Comparison of ENCODE assay signal across 9 cellular contexts in genomic region chr6:42880871-42881270, GRCh38. TPM values are rescaled to one million over a fixed set of nuclear protein-coding genes. Genes with fewer than 3 reads are reported as not detected.
A peak's percentile ranks its signal among the peaks of the same experiment; 100 is the strongest.
DNase-seq lines count a peak whose midpoint lies in the region; ATAC-seq and TF ChIP-seq lines count a peak whose summit lies in the region.
"Not testable (repeated sequence)": the region's sequence is repeated elsewhere in the genome, so short reads cannot be mapped to it uniquely, and the experiment has no call there.
"Had no signal": no experiment of that assay in that cellular context is flagged by ENCODE, and none has a peak within 500 bp of the region (broad histone marks: within the 10 kb centered on the region; RNA-seq: fewer than 3 reads in every experiment).

No MANE protein-coding gene starts in this region.

- H3K27ac Mint-ChIP-seq in activated T-helper 17 cell treated with anti-CD3 and anti-CD28 coated beads, Interleukin-2, amount 50 U/mL, for 72 hours, result peak overlapping the region; percentile 98
- H3K27ac Mint-ChIP-seq in dendritic cell treated with granulocyte-macrophage colony-stimulating factor and Interleukin-4, amounts not matched to agents 40 ng/mL and 50 ng/mL, for 4 days, result peak overlapping the region; percentile 98
- peak overlapping the region; percentile 98 to 100 (median 100) for H3K27ac Mint-ChIP-seq in naive thymus-derived CD8-positive, alpha-beta T cell
- peak overlapping the region; percentile 99 for H3K27ac Mint-ChIP-seq in stimulated activated effector memory CD8-positive, alpha-beta T cell treated with anti-CD3 and anti-CD28 coated beads, Interleukin-12 subunit alpha, Interleukin-12 subunit beta, amount 100 ng/mL, for 72 hours

- H3K36me3 ChIP-seq in BE2C (peaks cover 53% of the 10 kb centered on the region), right atrium auricular region (peaks cover 40% of the 10 kb centered on the region)

- not testable (repeated sequence) for ATAC-seq in activated T-helper 17 cell treated with anti-CD3 and anti-CD28 coated beads, Interleukin-2, amount 50 U/mL, for 72 hours (replicated peaks); naive thymus-derived CD8-positive, alpha-beta T cell; stimulated activated effector memory CD8-positive, alpha-beta T cell treated with anti-CD3 and anti-CD28 coated beads, Interleukin-12 subunit alpha, Interleukin-12 subunit beta, amount 100 ng/mL, for 72 hours

- not testable (repeated sequence) for H3K27me3 ChIP-seq in BE2C, right atrium auricular region

- not testable (repeated sequence) for H3K9me3 Mint-ChIP-seq in activated T-helper 17 cell treated with anti-CD3 and anti-CD28 coated beads, Interleukin-2, amount 50 U/mL, for 72 hours; dendritic cell treated with granulocyte-macrophage colony-stimulating factor and Interleukin-4, amounts not matched to agents 40 ng/mL and 50 ng/mL, for 4 days; naive thymus-derived CD8-positive, alpha-beta T cell; stimulated activated effector memory CD8-positive, alpha-beta T cell treated with anti-CD3 and anti-CD28 coated beads, Interleukin-12 subunit alpha, Interleukin-12 subunit beta, amount 100 ng/mL, for 72 hours

- POLR2A ChIA-PET in naive thymus-derived CD8-positive, alpha-beta T cell (lab: Charles Lee), result interaction anchor here (0.7 to 5.6 kb wide), 7 partner anchors 10 to 167 kb away, joined by 3 to 108 read pairs (median 36); partner anchors contain the start of genes BICRAL, PEX6 and TBCC

- TF ChIP-seq CTCF in BE2C (IDR thresholded peaks at IDR 0.05; ENCODE audit: low read depth, low read length); HFF-Myc (IDR thresholded peaks at IDR 0.05; ENCODE audit: low read depth, low read length, missing control alignments); right atrium auricular region (IDR thresholded peaks at IDR 0.05): not testable (repeated sequence)

- peak overlapping the region in 1 of 2 donors; percentile 97 for H3K27ac ChIP-seq in right atrium auricular region

- peak overlapping the region; percentile 100 for H3K4me3 ChIP-seq in BE2C (ENCODE audit: low read depth, low read length)
- H3K4me3 ChIP-seq in HFF-Myc (replicated peaks; ENCODE audit: low read depth, low read length), result peak overlapping the region; percentile 100
- H3K4me3 ChIP-seq in right atrium auricular region, result peak overlapping the region; percentile 61 to 62

- not testable (repeated sequence) for H3K27me3 Mint-ChIP-seq in activated T-helper 17 cell treated with anti-CD3 and anti-CD28 coated beads, Interleukin-2, amount 50 U/mL, for 72 hours; dendritic cell treated with granulocyte-macrophage colony-stimulating factor and Interleukin-4, amounts not matched to agents 40 ng/mL and 50 ng/mL, for 4 days; naive thymus-derived CD8-positive, alpha-beta T cell

- H3K4me1 Mint-ChIP-seq in activated T-helper 17 cell treated with anti-CD3 and anti-CD28 coated beads, Interleukin-2, amount 50 U/mL, for 72 hours; dendritic cell treated with granulocyte-macrophage colony-stimulating factor and Interleukin-4, amounts not matched to agents 40 ng/mL and 50 ng/mL, for 4 days (ENCODE audit: low read depth): not testable (repeated sequence)
- H3K4me1 Mint-ChIP-seq in naive thymus-derived CD8-positive, alpha-beta T cell, result peaks cover 9 to 38% (median 36%) of the 10 kb centered on the region in 4 donors
- peaks cover 12% of the 10 kb centered on the region for H3K4me1 Mint-ChIP-seq in stimulated activated effector memory CD8-positive, alpha-beta T cell treated with anti-CD3 and anti-CD28 coated beads, Interleukin-12 subunit alpha, Interleukin-12 subunit beta, amount 100 ng/mL, for 72 hours

- not testable (repeated sequence) for DNase-seq in BE2C; HFF-Myc (ENCODE audit: extremely low read depth, low read depth); right atrium auricular region (ENCODE audit: low spot score); naive thymus-derived CD8-positive, alpha-beta T cell; stimulated activated effector memory CD8-positive, alpha-beta T cell treated with anti-CD3 and anti-CD28 coated beads, Interleukin-12 subunit alpha, Interleukin-12 subunit beta, amount 100 ng/mL, for 72 hours (ENCODE audit: low spot score in 2 of 2)
- peak; percentile 51 for DNase-seq in RKO (ENCODE audit: low spot score)

- not testable (repeated sequence) for H3K9me3 ChIP-seq in BE2C, right atrium auricular region

- intact Hi-C loops in dendritic cell treated with granulocyte-macrophage colony-stimulating factor and Interleukin-4, amounts not matched to agents 40 ng/mL and 50 ng/mL, for 4 days (cut with micrococcal nuclease), result not testable (repeated sequence)

- H3K36me3 Mint-ChIP-seq in activated T-helper 17 cell treated with anti-CD3 and anti-CD28 coated beads, Interleukin-2, amount 50 U/mL, for 72 hours (ENCODE audit: low read depth), result peaks cover 64% of the 10 kb centered on the region
- peaks cover 55% of the 10 kb centered on the region for H3K36me3 Mint-ChIP-seq in dendritic cell treated with granulocyte-macrophage colony-stimulating factor and Interleukin-4, amounts not matched to agents 40 ng/mL and 50 ng/mL, for 4 days (ENCODE audit: low read depth)
- peaks cover 11 to 45% (median 16%) of the 10 kb centered on the region in 3 donors for H3K36me3 Mint-ChIP-seq in naive thymus-derived CD8-positive, alpha-beta T cell
- peaks cover 72% of the 10 kb centered on the region for H3K36me3 Mint-ChIP-seq in stimulated activated effector memory CD8-positive, alpha-beta T cell treated with anti-CD3 and anti-CD28 coated beads, Interleukin-12 subunit alpha, Interleukin-12 subunit beta, amount 100 ng/mL, for 72 hours

- H3K4me3 Mint-ChIP-seq in activated T-helper 17 cell treated with anti-CD3 and anti-CD28 coated beads, Interleukin-2, amount 50 U/mL, for 72 hours, result peak overlapping the region; percentile 90
- H3K4me3 Mint-ChIP-seq in dendritic cell treated with granulocyte-macrophage colony-stimulating factor and Interleukin-4, amounts not matched to agents 40 ng/mL and 50 ng/mL, for 4 days, result peak overlapping the region; percentile 99
- H3K4me3 Mint-ChIP-seq in naive thymus-derived CD8-positive, alpha-beta T cell, result peak overlapping the region; percentile 92 to 100 (median 97)
- peak overlapping the region; percentile 87 for H3K4me3 Mint-ChIP-seq in stimulated activated effector memory CD8-positive, alpha-beta T cell treated with anti-CD3 and anti-CD28 coated beads, Interleukin-12 subunit alpha, Interleukin-12 subunit beta, amount 100 ng/mL, for 72 hours

- H3K4me1 ChIP-seq in BE2C, result not testable (repeated sequence)
- H3K4me1 ChIP-seq in right atrium auricular region, result peaks cover 0 to 23% of the 10 kb centered on the region in 2 donors

RNA-seq across cellular contexts. Expression of gene RPL7L1, which starts 1.5 kb away (rescaled TPM):
- 111 TPM for polyA plus RNA-seq in BE2C (2012; ENCODE audit: insufficient read depth, insufficient read length, low read depth)
- 100 to 1,000 TPM; 116 to 150 TPM for total RNA-seq in activated T-helper 17 cell treated with anti-CD3 and anti-CD28 coated beads, Interleukin-2, amount 50 U/mL, for 72 hours
- 10 to 100 TPM; 63.3 to 66.7 TPM for total RNA-seq in right atrium auricular region
- 100 to 1,000 TPM; 113 to 135 TPM for total RNA-seq in naive thymus-derived CD8-positive, alpha-beta T cell
- polyA plus RNA-seq in naive thymus-derived CD8-positive, alpha-beta T cell, result 10 to 100 TPM; 65.3 to 87.9 (median 67.4) TPM

RNA-seq across cellular contexts. Expression of gene PTCRA, which starts 35.0 kb away (rescaled TPM):
- not detected for polyA plus RNA-seq in BE2C (2012; ENCODE audit: insufficient read depth, insufficient read length, low read depth)
- total RNA-seq in activated T-helper 17 cell treated with anti-CD3 and anti-CD28 coated beads, Interleukin-2, amount 50 U/mL, for 72 hours, result not detected
- total RNA-seq in right atrium auricular region, result 1 to 10 TPM in 1 of 2 donors, not detected in 1; 1.6 TPM
- not detected for total RNA-seq in naive thymus-derived CD8-positive, alpha-beta T cell
- not detected for polyA plus RNA-seq in naive thymus-derived CD8-positive, alpha-beta T cell
- total RNA-seq: left cardiac atrium had no signal

RNA-seq across cellular contexts. Expression of gene CNPY3, which starts 48.4 kb away (rescaled TPM):
- 63.3 TPM for polyA plus RNA-seq in BE2C (2012; ENCODE audit: insufficient read depth, insufficient read length, low read depth)
- 10 to 100 TPM; 28.5 to 30.5 TPM for total RNA-seq in activated T-helper 17 cell treated with anti-CD3 and anti-CD28 coated beads, Interleukin-2, amount 50 U/mL, for 72 hours
- 10 to 100 TPM; 22.0 to 26.5 TPM for total RNA-seq in right atrium auricular region
- 100 to 1,000 TPM; 102 to 103 TPM for total RNA-seq in naive thymus-derived CD8-positive, alpha-beta T cell
- 100 to 1,000 TPM in 2 of 3 donors, 10 to 100 TPM in 1; 90.3 to 158 (median 124) TPM for polyA plus RNA-seq in naive thymus-derived CD8-positive, alpha-beta T cell
